1 cellular context compared by ENCODE assay signal in genomic region chr4:140152760-140153418, GRCh38.
TF ChIP-seq lines count a peak whose summit lies in the region.

No MANE protein-coding gene starts in this region.

TF ChIP-seq in GM12878, 131 proteins besides CTCF, POLR2A, EP300 and RAD21:
- TF ChIP-seq CHD2 (IDR thresholded peaks at IDR 0.05; ENCODE audit: borderline replicate concordance, low read depth, low read length) (no peak), TCF7 (IDR thresholded peaks at IDR 0.05; ENCODE audit: borderline replicate concordance) (no peak), SUZ12 (IDR thresholded peaks at IDR 0.05; ENCODE audit: unreplicated experiment) (peak; percentile 96), CBFB (IDR thresholded peaks at IDR 0.05; ENCODE audit: low read depth) (no peak), FOXM1 (IDR thresholded peaks at IDR 0.05; ENCODE audit: low read depth, low read length) (no peak), RB1 (IDR thresholded peaks at IDR 0.05; ENCODE audit: borderline replicate concordance) (no peak), EZH2 (IDR thresholded peaks at IDR 0.05; ENCODE audit: borderline replicate concordance, control insufficient read depth, low read depth, low read length) (0 out of 2 replicates have a peak, but pooled peaks have one; percentile 13), LARP7 (IDR thresholded peaks at IDR 0.05) (no peak), RELA (IDR thresholded peaks at IDR 0.05; ENCODE audit: borderline replicate concordance, partially characterized antibody) (no peak), MAX (IDR thresholded peaks at IDR 0.05; ENCODE audit: low read depth, low read length) (no peak), ZNF217 (IDR thresholded peaks at IDR 0.05) (no peak)
